8 cellular contexts compared by ENCODE assay signal in genomic region chr10:30783939-30784500, GRCh38.
DNase-seq lines count a peak whose midpoint lies in the region; ATAC-seq and TF ChIP-seq lines count a peak whose summit lies in the region.

No MANE protein-coding gene starts in this region.

- no peaks in the 10 kb centered on the region for H3K9me3 Mint-ChIP-seq in activated CD8-positive, alpha-beta T cell treated with anti-CD3 and anti-CD28 coated beads, Interleukin-2, amount 10 ng/mL, durations not matched to agents 7 days and 5 days (ENCODE audit: insufficient read depth)

- peak overlapping the region; percentile 64 for H3K27ac Mint-ChIP-seq in activated CD8-positive, alpha-beta T cell treated with anti-CD3 and anti-CD28 coated beads, Interleukin-2, amount 10 ng/mL, durations not matched to agents 7 days and 5 days

- ATAC-seq in HG03139 (IDR thresholded peaks at IDR 0.05; ENCODE audit: unreplicated experiment) (peak; percentile 32), right lobe of liver (peak; percentile 83 to 90 (median 88)), HG03460 (IDR thresholded peaks at IDR 0.05; ENCODE audit: unreplicated experiment) (no peak)
- ATAC-seq in activated CD8-positive, alpha-beta T cell treated with anti-CD3 and anti-CD28 coated beads, Interleukin-2, amount 10 ng/mL, durations not matched to agents 7 days and 5 days: peak; percentile 81

- H3K27me3 Mint-ChIP-seq in activated CD8-positive, alpha-beta T cell treated with anti-CD3 and anti-CD28 coated beads, Interleukin-2, amount 10 ng/mL, durations not matched to agents 7 days and 5 days (ENCODE audit: low read depth): peaks cover 11% of the 10 kb centered on the region

- H3K4me1 Mint-ChIP-seq in activated CD8-positive, alpha-beta T cell treated with anti-CD3 and anti-CD28 coated beads, Interleukin-2, amount 10 ng/mL, durations not matched to agents 7 days and 5 days (ENCODE audit: low read depth): peaks cover 32% of the 10 kb centered on the region

- POLR2A ChIA-PET in activated CD8-positive, alpha-beta T cell treated with anti-CD3 and anti-CD28 coated beads, Interleukin-2, amount 10 ng/mL, durations not matched to agents 7 days and 5 days (lab: Charles Lee): interaction anchor here (0.5 to 2.8 kb wide), 7 partner anchors 19 to 274 kb away, joined by 3 to 9 read pairs (median 3); partner anchors contain the start of gene ZNF438

- WGBS in right lobe of liver (ENCODE audit: insufficient coverage, low coverage, low lambda C conversion rate, missing lambda C conversion rate): 7% methylated on average over 18 of the region's 18 CpGs

- H3K27ac ChIP-seq in right lobe of liver: peak overlapping the region; percentile 56 to 91 (median 71)

- H3K4me3 ChIP-seq in GM08714 (ENCODE audit: low read length): peak overlapping the region; percentile 22; the same call in 1 of the 2 replicates
- H3K4me3 ChIP-seq in right lobe of liver: peak overlapping the region; percentile 52 to 59 (median 57)

- H3K9me3 ChIP-seq in right lobe of liver: no peaks in the 10 kb centered on the region

- peak overlapping the region; percentile 70 for H3K4me3 Mint-ChIP-seq in activated CD8-positive, alpha-beta T cell treated with anti-CD3 and anti-CD28 coated beads, Interleukin-2, amount 10 ng/mL, durations not matched to agents 7 days and 5 days

- TF ChIP-seq CTCF in right lobe of liver (IDR thresholded peaks at IDR 0.05): peak; percentile 76 to 78 (median 76)

- peaks cover 0 to 7% (median 2%) of the 10 kb centered on the region in 4 donors for H3K4me1 ChIP-seq in right lobe of liver

- H3K27me3 ChIP-seq in right lobe of liver: no peaks in the 10 kb centered on the region

- CTCF ChIA-PET in activated CD8-positive, alpha-beta T cell treated with anti-CD3 and anti-CD28 coated beads, Interleukin-2, amount 10 ng/mL, durations not matched to agents 7 days and 5 days (lab: Charles Lee): interaction anchor here (0.6 to 4.9 kb wide), 50 partner anchors 8 to 1038 kb away, joined by 3 to 38 read pairs (median 4); partner anchors contain the start of gene ZNF438

- no peaks in the 10 kb centered on the region for H3K36me3 Mint-ChIP-seq in activated CD8-positive, alpha-beta T cell treated with anti-CD3 and anti-CD28 coated beads, Interleukin-2, amount 10 ng/mL, durations not matched to agents 7 days and 5 days (ENCODE audit: low read depth)

- intact Hi-C loops in right lobe of liver (cut with DNase I): no loop called here

- no peak for TF ChIP-seq POLR2A in right lobe of liver (IDR thresholded peaks at IDR 0.05)

- no peaks in the 10 kb centered on the region for H3K36me3 ChIP-seq in right lobe of liver

- DNase-seq in NCI-H82 (lab: John Stamatoyannopoulos, UW) (peak; percentile 89), ecto neural progenitor cell (ENCODE audit: low spot score) (peak; percentile 91), right lobe of liver (peak; percentile 82 to 88 (median 83))
- peak; percentile 89 for DNase-seq in activated CD8-positive, alpha-beta T cell treated with anti-CD3 and anti-CD28 coated beads, Interleukin-2, amount 10 ng/mL, durations not matched to agents 7 days and 5 days
- DNase-seq in stimulated activated CD4-positive, alpha-beta T cell treated with anti-CD3 and anti-CD28 coated beads, Interleukin-2, amount 100 ng/mL, for 48 hours: peak; percentile 74 to 79
